1 cellular context compared by ENCODE assay signal in genomic region chr7:29120955-29121354, GRCh38.
TF ChIP-seq lines count a peak whose summit lies in the region.

No MANE protein-coding gene starts in this region.

TF ChIP-seq in A549, 52 proteins besides CTCF, POLR2A, EP300 and RAD21:
- TF ChIP-seq REST (IDR thresholded peaks at IDR 0.05) (peak; percentile 50; the same call in 1 of the 2 replicates), ELK1 (IDR thresholded peaks at IDR 0.05; ENCODE audit: low read depth, low read length) (no peak)
